Comparison of ENCODE assay signal across 1 cellular context in genomic region chr9:137273616-137274320, GRCh38.
TF ChIP-seq lines count a peak whose summit lies in the region.

No MANE protein-coding gene starts in this region.

TF ChIP-seq in H1, 55 proteins besides CTCF, POLR2A, EP300 and RAD21:
- no peak for TF ChIP-seq CEBPB (IDR thresholded peaks at IDR 0.05; ENCODE audit: low read depth, low read length)
- TF ChIP-seq KDM1A (IDR thresholded peaks at IDR 0.05; ENCODE audit: borderline replicate concordance, low read length), result no peak
- no peak for TF ChIP-seq SIX5 (IDR thresholded peaks at IDR 0.05; ENCODE audit: low read depth, low read length)
- no peak for TF ChIP-seq GABPA (IDR thresholded peaks at IDR 0.05; ENCODE audit: borderline replicate concordance, insufficient read depth, low read length)
- no peak for TF ChIP-seq BRCA1 (IDR thresholded peaks at IDR 0.05; ENCODE audit: low read depth, low read length)
- TF ChIP-seq CBX5 (IDR thresholded peaks at IDR 0.05; ENCODE audit: low read depth, low read length), result no peak
- no peak for TF ChIP-seq BACH1 (IDR thresholded peaks at IDR 0.05; ENCODE audit: low read length)
- TF ChIP-seq SP2 (IDR thresholded peaks at IDR 0.05; ENCODE audit: low read length), result no peak
- no peak for TF ChIP-seq GTF2F1 (IDR thresholded peaks at IDR 0.05; ENCODE audit: borderline replicate concordance, low read depth, low read length)
- TF ChIP-seq, protein P1, sequence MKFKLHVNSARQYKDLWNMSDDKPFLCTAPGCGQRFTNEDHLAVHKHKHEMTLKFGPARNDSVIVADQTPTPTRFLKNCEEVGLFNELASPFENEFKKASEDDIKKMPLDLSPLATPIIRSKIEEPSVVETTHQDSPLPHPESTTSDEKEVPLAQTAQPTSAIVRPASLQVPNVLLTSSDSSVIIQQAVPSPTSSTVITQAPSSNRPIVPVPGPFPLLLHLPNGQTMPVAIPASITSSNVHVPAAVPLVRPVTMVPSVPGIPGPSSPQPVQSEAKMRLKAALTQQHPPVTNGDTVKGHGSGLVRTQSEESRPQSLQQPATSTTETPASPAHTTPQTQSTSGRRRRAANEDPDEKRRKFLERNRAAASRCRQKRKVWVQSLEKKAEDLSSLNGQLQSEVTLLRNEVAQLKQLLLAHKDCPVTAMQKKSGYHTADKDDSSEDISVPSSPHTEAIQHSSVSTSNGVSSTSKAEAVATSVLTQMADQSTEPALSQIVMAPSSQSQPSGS (IDR thresholded peaks at IDR 0.05; ENCODE audit: low read length), result no peak
- TF ChIP-seq RXRA (IDR thresholded peaks at IDR 0.05; ENCODE audit: insufficient read depth, low read depth, low read length), result no peak
- no peak for TF ChIP-seq TEAD4 (IDR thresholded peaks at IDR 0.05; ENCODE audit: low read depth, low read length)
- TF ChIP-seq CREB1 (IDR thresholded peaks at IDR 0.05), result no peak
- TF ChIP-seq, protein P2, sequence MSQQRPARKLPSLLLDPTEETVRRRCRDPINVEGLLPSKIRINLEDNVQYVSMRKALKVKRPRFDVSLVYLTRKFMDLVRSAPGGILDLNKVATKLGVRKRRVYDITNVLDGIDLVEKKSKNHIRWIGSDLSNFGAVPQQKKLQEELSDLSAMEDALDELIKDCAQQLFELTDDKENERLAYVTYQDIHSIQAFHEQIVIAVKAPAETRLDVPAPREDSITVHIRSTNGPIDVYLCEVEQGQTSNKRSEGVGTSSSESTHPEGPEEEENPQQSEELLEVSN (IDR thresholded peaks at IDR 0.05), result no peak
- no peak for TF ChIP-seq SAP30 (IDR thresholded peaks at IDR 0.05; ENCODE audit: insufficient read depth, insufficient replicate concordance, low read length)
- TF ChIP-seq CHD2 (IDR thresholded peaks at IDR 0.05; ENCODE audit: low read length), result no peak
- TF ChIP-seq USF2 (IDR thresholded peaks at IDR 0.05; ENCODE audit: low read length), result no peak
- TF ChIP-seq CTBP2 (IDR thresholded peaks at IDR 0.05; ENCODE audit: borderline replicate concordance, insufficient read depth, insufficient read length, low read length), result no peak
TF ChIP-seq in H1: peak in this region for 0.
